ENCODE assay signal across 1 cellular context in the genomic region with DNA sequence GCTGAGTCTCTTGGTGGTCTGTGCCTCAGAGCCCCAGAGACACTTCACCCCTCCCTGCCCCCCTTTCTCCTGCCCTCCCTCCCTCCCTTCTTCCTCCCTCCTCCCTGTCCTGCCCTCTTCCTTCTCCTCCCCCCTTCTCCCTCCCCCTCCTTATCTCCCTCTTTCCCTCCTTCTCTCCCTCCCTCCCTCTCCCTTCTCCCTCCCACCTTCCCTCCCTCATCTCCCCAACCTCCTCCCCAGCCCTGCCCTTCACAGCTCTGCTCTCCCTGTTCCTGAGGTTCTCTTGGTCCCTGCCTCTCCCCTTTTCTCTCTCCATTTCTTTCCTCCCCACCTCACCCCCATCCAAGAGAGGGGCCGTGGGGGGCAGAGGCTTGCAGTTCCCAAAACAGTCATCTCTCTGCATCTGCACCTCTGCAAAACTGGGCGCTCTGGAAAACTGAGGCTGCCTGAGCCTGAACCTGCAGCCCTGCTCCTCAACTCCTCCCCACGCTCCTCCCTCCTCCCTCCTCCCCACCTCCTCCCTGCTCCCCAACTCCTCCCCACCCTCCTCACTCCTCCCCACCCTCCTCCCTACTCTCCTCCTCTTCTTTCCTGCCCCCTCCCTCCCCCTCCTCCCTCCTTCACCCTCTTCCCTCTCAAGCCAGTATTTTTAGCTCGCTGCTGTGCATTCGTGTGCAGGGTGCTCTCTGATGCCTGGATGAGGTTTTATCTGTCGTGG.
TF ChIP-seq lines count a peak whose summit lies in the region.

No MANE protein-coding gene starts in this region.

TF ChIP-seq in IMR-90, 13 proteins besides CTCF, POLR2A, EP300 and RAD21 (continued from another document):
- TF ChIP-seq MAZ (IDR thresholded peaks at IDR 0.05; ENCODE audit: borderline replicate concordance, low read depth, low read length): no peak; the same call in 1 of the 2 replicates
